ENCODE assay signal across 20 cellular contexts in the genomic region with DNA sequence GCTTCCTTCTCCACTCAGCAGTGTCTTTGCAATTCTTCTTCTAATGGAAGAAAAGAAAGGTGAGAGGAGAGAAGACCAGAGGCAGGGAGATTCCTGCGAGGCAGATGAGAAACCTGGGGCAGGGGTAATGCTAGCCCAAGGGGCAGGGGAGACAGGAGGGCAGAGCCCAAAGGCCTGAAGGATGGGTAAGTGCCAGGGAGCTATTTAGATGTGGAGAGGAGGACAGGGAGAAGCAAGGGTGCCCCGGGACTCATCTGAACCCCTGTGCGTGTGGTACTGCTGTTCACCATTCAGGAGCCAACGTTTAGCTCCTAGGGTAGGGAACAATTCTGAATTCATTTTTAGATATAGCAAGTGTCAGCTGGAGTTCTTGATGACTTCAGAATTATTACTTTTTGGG.
"Had no signal": no experiment of that assay in that cellular context is flagged by ENCODE, and none has a peak within 500 bp of the region (broad histone marks: within the 10 kb centered on the region; RNA-seq: fewer than 3 reads in every experiment).

No MANE protein-coding gene starts in this region.

- H3K27ac ChIP-seq: HL-60, SJSA1, SK-N-MC had no signal

- H3K4me3 ChIP-seq: MG63, SJSA1, SK-N-MC had no signal

- DNase-seq: Karpas-422, KG1, MG63, NCI-H1092, NCI-H1105 treated with DMSO at 0.1 percent for 48 hours, NCI-H1417 treated with DMSO at 0.1 percent for 48 hours, NCI-H146, NCI-H1694 treated with DMSO at 0.1 percent for 48 hours, NCI-H1930, NCI-H2081, NCI-H2107, NCI-H2227 treated with DMSO at 0.1 percent for 48 hours, NCI-H69, NCI-H774, Right ventricle myocardium superior, RPMI8226, SIG-M5 had no signal
